In the genomic region with DNA sequence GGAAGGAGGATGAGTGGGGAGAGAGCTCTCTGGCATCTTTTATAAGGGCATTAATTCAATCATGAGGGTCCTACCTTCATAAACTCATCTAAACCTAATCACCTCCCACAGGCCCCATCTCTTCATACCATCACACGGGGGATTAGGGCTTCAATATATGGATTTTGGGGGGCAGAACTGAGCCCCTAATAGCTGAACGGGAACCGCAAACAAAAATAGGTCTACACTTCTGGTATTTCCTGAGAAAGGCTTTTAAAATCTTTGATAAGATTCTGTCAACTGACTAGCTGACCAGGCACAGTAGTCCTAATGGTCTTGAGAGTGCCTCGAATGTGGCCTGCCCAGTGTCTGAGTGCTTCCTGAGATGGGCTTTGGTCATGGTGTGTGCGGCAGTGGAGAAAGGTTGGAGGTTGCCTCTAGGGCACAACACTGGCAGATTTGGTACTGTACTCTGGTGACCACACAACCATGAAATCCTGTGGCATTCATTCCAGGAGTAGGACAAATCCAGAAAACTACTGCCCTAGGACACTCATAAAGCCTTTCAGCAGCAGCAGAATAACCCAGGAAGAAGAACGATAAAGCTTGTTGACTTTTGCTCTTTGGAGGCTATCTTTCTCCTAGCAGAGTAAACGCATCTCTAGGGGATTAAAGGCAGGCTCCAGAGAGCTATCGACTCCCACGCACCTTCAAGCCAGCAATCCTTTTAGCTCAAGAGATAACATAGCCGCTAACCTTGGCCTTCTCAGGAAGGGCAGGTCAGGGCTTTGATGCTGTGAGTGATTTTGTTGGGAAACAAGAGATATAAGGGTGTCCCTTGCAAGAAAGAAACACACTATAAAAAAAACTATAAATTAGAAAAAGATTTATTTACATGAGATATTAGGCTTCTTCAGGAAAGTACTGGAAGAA, we compare ENCODE assay signal across 1 cellular context.
A peak's percentile ranks its signal among the peaks of the same experiment; 100 is the strongest.
TF ChIP-seq lines count a peak whose summit lies in the region.

No MANE protein-coding gene starts in this region.

TF ChIP-seq in HepG2, 621 proteins besides CTCF, POLR2A, EP300 and RAD21 (continued from another document and continues in another):
- TF ChIP-seq JUND (CRISPR knock-in tag; IDR thresholded peaks at IDR 0.05) (peak; percentile 91), EHMT2 (IDR thresholded peaks at IDR 0.05; ENCODE audit: borderline replicate concordance, low read depth, low read length) (peak; percentile 49; the same call in 1 of the 2 replicates), ZNF329 (CRISPR knock-in tag; IDR thresholded peaks at IDR 0.05; ENCODE audit: low read depth) (no peak), ERF (CRISPR knock-in tag; IDR thresholded peaks at IDR 0.05) (peak; percentile 95), ZBTB21 (CRISPR knock-in tag; IDR thresholded peaks at IDR 0.05) (peak; percentile 65), ZNF33B (CRISPR knock-in tag; IDR thresholded peaks at IDR 0.05) (peak; percentile 76; the same call in 1 of the 2 replicates), ZNF841 (CRISPR knock-in tag; IDR thresholded peaks at IDR 0.05; ENCODE audit: borderline replicate concordance) (no peak), AGO1 (IDR thresholded peaks at IDR 0.05; ENCODE audit: low read depth, low read length, poor library complexity, severe bottlenecking) (no peak), PHF21A (CRISPR knock-in tag; IDR thresholded peaks at IDR 0.05) (peak; percentile 98), ZNF260 (CRISPR knock-in tag; IDR thresholded peaks at IDR 0.05; ENCODE audit: borderline replicate concordance, low read depth) (no peak), ZNF800 (CRISPR knock-in tag; IDR thresholded peaks at IDR 0.05) (peak; percentile 95), ETV6 (CRISPR knock-in tag; conservative IDR thresholded peaks at IDR 0.05) (peak; percentile 96), HDAC6 (IDR thresholded peaks at IDR 0.05; ENCODE audit: low read depth, low read length) (no peak), ZSCAN25 (CRISPR knock-in tag; IDR thresholded peaks at IDR 0.05) (peak; percentile 52; the same call in 1 of the 2 replicates), MTF2 (CRISPR knock-in tag; IDR thresholded peaks at IDR 0.05; ENCODE audit: borderline replicate concordance) (no peak), FOSL2 (CRISPR knock-in tag; IDR thresholded peaks at IDR 0.05) (peak; percentile 92), ASH2L (IDR thresholded peaks at IDR 0.05; ENCODE audit: insufficient read length, low read depth, low read length) (peak; percentile 68), MLLT10 (CRISPR knock-in tag; IDR thresholded peaks at IDR 0.05) (no peak), SNAPC2 (CRISPR knock-in tag; IDR thresholded peaks at IDR 0.05) (peak; percentile 93), KAT7 (CRISPR knock-in tag; IDR thresholded peaks at IDR 0.05; ENCODE audit: borderline replicate concordance) (no peak; the same call in 1 of the 2 replicates), RORA (CRISPR knock-in tag; IDR thresholded peaks at IDR 0.05) (0 out of 2 replicates have a peak, but pooled peaks have one; percentile 77), KLF12 (CRISPR knock-in tag; IDR thresholded peaks at IDR 0.05; ENCODE audit: borderline replicate concordance) (no peak), ELK4 (CRISPR knock-in tag; IDR thresholded peaks at IDR 0.05; ENCODE audit: borderline replicate concordance) (no peak), YEATS4 (CRISPR knock-in tag; IDR thresholded peaks at IDR 0.05; ENCODE audit: borderline replicate concordance) (peak; percentile 71; the same call in 1 of the 2 replicates), SAP130 (CRISPR knock-in tag; IDR thresholded peaks at IDR 0.05; ENCODE audit: low read depth) (peak; percentile 94), SNAPC5 (CRISPR knock-in tag; IDR thresholded peaks at IDR 0.05; ENCODE audit: borderline replicate concordance) (0 out of 2 replicates have a peak, but pooled peaks have one; percentile 75)
- TF ChIP-seq, protein P1, sequence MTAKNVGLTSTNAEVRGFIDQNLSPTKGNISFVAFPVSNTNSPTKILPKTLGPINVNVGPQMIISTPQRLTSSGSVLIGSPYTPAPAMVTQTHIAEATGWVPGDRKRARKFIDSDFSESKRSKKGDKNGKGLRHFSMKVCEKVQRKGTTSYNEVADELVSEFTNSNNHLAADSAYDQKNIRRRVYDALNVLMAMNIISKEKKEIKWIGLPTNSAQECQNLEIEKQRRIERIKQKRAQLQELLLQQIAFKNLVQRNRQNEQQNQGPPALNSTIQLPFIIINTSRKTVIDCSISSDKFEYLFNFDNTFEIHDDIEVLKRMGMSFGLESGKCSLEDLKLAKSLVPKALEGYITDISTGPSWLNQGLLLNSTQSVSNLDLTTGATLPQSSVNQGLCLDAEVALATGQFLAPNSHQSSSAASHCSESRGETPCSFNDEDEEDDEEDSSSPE (CRISPR knock-in tag; IDR thresholded peaks at IDR 0.05) = peak; percentile 77
- TF ChIP-seq, protein P2, sequence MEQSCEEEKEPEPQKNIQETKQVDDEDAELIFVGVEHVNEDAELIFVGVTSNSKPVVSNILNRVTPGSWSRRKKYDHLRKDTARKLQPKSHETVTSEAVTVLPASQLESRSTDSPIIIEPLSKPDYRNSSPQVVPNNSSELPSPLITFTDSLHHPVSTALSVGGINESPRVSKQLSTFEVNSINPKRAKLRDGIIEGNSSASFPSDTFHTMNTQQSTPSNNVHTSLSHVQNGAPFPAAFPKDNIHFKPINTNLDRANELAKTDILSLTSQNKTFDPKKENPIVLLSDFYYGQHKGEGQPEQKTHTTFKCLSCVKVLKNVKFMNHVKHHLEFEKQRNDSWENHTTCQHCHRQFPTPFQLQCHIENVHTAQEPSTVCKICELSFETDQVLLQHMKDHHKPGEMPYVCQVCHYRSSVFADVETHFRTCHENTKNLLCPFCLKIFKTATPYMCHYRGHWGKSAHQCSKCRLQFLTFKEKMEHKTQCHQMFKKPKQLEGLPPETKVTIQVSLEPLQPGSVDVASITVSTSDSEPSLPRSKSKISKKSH (CRISPR knock-in tag; IDR thresholded peaks at IDR 0.05; ENCODE audit: borderline replicate concordance) = no peak
- TF ChIP-seq, protein P3, sequence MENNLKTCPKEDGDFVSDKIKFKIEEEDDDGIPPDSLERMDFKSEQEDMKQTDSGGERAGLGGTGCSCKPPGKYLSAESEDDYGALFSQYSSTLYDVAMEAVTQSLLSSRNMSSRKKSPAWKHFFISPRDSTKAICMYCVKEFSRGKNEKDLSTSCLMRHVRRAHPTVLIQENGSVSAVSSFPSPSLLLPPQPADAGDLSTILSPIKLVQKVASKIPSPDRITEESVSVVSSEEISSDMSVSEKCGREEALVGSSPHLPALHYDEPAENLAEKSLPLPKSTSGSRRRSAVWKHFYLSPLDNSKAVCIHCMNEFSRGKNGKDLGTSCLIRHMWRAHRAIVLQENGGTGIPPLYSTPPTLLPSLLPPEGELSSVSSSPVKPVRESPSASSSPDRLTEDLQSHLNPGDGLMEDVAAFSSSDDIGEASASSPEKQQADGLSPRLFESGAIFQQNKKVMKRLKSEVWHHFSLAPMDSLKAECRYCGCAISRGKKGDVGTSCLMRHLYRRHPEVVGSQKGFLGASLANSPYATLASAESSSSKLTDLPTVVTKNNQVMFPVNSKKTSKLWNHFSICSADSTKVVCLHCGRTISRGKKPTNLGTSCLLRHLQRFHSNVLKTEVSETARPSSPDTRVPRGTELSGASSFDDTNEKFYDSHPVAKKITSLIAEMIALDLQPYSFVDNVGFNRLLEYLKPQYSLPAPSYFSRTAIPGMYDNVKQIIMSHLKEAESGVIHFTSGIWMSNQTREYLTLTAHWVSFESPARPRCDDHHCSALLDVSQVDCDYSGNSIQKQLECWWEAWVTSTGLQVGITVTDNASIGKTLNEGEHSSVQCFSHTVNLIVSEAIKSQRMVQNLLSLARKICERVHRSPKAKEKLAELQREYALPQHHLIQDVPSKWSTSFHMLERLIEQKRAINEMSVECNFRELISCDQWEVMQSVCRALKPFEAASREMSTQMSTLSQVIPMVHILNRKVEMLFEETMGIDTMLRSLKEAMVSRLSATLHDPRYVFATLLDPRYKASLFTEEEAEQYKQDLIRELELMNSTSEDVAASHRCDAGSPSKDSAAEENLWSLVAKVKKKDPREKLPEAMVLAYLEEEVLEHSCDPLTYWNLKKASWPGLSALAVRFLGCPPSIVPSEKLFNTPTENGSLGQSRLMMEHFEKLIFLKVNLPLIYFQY (CRISPR knock-in tag; IDR thresholded peaks at IDR 0.05; ENCODE audit: borderline replicate concordance) = peak; percentile 87; the same call in 1 of the 2 replicates
- TF ChIP-seq, protein P4, sequence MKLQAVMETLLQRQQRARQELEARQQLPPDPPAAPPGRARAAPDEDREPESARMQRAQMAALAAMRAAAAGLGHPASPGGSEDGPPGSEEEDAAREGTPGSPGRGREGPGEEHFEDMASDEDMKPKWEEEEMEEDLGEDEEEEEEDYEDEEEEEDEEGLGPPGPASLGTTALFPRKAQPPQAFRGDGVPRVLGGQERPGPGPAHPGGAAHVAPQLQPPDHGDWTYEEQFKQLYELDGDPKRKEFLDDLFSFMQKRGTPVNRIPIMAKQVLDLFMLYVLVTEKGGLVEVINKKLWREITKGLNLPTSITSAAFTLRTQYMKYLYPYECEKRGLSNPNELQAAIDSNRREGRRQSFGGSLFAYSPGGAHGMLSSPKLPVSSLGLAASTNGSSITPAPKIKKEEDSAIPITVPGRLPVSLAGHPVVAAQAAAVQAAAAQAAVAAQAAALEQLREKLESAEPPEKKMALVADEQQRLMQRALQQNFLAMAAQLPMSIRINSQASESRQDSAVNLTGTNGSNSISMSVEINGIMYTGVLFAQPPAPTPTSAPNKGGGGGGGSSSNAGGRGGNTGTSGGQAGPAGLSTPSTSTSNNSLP (IDR thresholded peaks at IDR 0.05; ENCODE audit: low read depth, low read length) = peak; percentile 93
- TF ChIP-seq, protein P5, sequence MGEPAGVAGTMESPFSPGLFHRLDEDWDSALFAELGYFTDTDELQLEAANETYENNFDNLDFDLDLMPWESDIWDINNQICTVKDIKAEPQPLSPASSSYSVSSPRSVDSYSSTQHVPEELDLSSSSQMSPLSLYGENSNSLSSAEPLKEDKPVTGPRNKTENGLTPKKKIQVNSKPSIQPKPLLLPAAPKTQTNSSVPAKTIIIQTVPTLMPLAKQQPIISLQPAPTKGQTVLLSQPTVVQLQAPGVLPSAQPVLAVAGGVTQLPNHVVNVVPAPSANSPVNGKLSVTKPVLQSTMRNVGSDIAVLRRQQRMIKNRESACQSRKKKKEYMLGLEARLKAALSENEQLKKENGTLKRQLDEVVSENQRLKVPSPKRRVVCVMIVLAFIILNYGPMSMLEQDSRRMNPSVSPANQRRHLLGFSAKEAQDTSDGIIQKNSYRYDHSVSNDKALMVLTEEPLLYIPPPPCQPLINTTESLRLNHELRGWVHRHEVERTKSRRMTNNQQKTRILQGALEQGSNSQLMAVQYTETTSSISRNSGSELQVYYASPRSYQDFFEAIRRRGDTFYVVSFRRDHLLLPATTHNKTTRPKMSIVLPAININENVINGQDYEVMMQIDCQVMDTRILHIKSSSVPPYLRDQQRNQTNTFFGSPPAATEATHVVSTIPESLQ (CRISPR knock-in tag; conservative IDR thresholded peaks at IDR 0.05) = 0 out of 2 replicates have a peak, but pooled peaks have one; percentile 34
- TF ChIP-seq, protein P6, sequence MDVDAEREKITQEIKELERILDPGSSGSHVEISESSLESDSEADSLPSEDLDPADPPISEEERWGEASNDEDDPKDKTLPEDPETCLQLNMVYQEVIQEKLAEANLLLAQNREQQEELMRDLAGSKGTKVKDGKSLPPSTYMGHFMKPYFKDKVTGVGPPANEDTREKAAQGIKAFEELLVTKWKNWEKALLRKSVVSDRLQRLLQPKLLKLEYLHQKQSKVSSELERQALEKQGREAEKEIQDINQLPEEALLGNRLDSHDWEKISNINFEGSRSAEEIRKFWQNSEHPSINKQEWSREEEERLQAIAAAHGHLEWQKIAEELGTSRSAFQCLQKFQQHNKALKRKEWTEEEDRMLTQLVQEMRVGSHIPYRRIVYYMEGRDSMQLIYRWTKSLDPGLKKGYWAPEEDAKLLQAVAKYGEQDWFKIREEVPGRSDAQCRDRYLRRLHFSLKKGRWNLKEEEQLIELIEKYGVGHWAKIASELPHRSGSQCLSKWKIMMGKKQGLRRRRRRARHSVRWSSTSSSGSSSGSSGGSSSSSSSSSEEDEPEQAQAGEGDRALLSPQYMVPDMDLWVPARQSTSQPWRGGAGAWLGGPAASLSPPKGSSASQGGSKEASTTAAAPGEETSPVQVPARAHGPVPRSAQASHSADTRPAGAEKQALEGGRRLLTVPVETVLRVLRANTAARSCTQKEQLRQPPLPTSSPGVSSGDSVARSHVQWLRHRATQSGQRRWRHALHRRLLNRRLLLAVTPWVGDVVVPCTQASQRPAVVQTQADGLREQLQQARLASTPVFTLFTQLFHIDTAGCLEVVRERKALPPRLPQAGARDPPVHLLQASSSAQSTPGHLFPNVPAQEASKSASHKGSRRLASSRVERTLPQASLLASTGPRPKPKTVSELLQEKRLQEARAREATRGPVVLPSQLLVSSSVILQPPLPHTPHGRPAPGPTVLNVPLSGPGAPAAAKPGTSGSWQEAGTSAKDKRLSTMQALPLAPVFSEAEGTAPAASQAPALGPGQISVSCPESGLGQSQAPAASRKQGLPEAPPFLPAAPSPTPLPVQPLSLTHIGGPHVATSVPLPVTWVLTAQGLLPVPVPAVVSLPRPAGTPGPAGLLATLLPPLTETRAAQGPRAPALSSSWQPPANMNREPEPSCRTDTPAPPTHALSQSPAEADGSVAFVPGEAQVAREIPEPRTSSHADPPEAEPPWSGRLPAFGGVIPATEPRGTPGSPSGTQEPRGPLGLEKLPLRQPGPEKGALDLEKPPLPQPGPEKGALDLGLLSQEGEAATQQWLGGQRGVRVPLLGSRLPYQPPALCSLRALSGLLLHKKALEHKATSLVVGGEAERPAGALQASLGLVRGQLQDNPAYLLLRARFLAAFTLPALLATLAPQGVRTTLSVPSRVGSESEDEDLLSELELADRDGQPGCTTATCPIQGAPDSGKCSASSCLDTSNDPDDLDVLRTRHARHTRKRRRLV (CRISPR knock-in tag; IDR thresholded peaks at IDR 0.05) = no peak; the same call in 1 of the 2 replicates
